28 cellular contexts compared by ENCODE assay signal in the genomic region with DNA sequence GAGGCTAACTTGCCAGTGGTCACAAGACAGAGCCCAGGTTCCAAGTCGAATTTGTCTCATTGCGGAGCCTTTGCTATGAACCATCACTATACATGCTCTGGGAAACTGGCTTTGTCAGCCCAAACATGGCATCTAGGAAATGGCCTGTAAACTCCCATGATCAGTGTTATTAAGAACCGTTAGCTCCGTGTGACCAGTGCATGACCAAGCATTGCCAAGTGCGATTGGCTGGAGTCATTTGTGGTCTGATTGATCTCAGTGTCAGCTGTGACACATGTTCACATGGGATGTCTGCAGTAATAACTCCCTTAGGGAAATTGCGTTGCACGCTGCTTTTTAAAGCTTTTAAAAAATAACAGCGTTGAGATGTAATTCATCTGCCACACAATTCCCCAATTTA. TPM values are rescaled to one million over a fixed set of nuclear protein-coding genes. Genes with fewer than 3 reads are reported as not detected.
"Had no signal": no experiment of that assay in that cellular context is flagged by ENCODE, and none has a peak within 500 bp of the region (broad histone marks: within the 10 kb centered on the region; RNA-seq: fewer than 3 reads in every experiment).

No MANE protein-coding gene starts in this region.

- H3K36me3 Mint-ChIP-seq: activated naive CD8-positive, alpha-beta T cell; naive thymus-derived CD4-positive, alpha-beta T cell had no signal

- H3K9me3 Mint-ChIP-seq: neural crest cell had no signal

- H3K4me1 Mint-ChIP-seq: naive thymus-derived CD4-positive, alpha-beta T cell had no signal

- H3K27me3 ChIP-seq: body of pancreas, pancreas, right atrium auricular region, transverse colon had no signal

- ATAC-seq: body of pancreas; gastroesophageal sphincter; left colon; naive thymus-derived CD4-positive, alpha-beta T cell; pancreas had no signal

- DNase-seq: activated CD4-positive, alpha-beta T cell treated with anti-CD3 and anti-CD28 coated beads for 48 hours; activated CD4-positive, alpha-beta T cell treated with anti-CD3 and anti-CD28 coated beads, Interleukin-2, amount 50 U/mL, for 48 hours; activated CD8-positive, alpha-beta memory T cell treated with anti-CD3 and anti-CD28 coated beads for 24 hours; activated effector memory CD4-positive, alpha-beta T cell treated with Interleukin-2 at 50 U/mL for 16 hours; activated naive CD4-positive, alpha-beta T cell treated with Interleukin-2 at 50 U/mL for 16 hours; anterior cingulate cortex; body of pancreas; dermis blood vessel endothelial cell; effector CD4-positive, alpha-beta T cell; head of caudate nucleus; hippocampal formation; kidney; left colon; mammary epithelial cell; naive thymus-derived CD4-positive, alpha-beta T cell; nucleus accumbens; pancreas; stimulated activated CD4-positive, alpha-beta T cell treated with anti-CD3 and anti-CD28 coated beads, Interleukin-15, amount 100 ng/mL, for 24 hours; stimulated activated CD4-positive, alpha-beta T cell treated with anti-CD3 and anti-CD28 coated beads, Interleukin-2, amount 100 ng/mL, for 24 hours; stimulated activated naive CD4-positive, alpha-beta T cell; transverse colon had no signal

- H3K36me3 ChIP-seq: gastroesophageal sphincter, pancreas, prostate gland, right atrium auricular region, transverse colon had no signal

- H3K27ac ChIP-seq: body of pancreas, gastroesophageal sphincter, pancreas, prostate gland, right atrium auricular region, transverse colon, VCaP had no signal

- H3K4me1 ChIP-seq: body of pancreas, gastroesophageal sphincter, pancreas, prostate gland, right atrium auricular region, transverse colon had no signal

- H3K27ac Mint-ChIP-seq: activated naive CD8-positive, alpha-beta T cell; naive thymus-derived CD4-positive, alpha-beta T cell had no signal

- H3K4me3 Mint-ChIP-seq: activated naive CD8-positive, alpha-beta T cell; naive thymus-derived CD4-positive, alpha-beta T cell; neural crest cell had no signal

- H3K4me3 ChIP-seq: body of pancreas, gastroesophageal sphincter, pancreas, prostate gland, right atrium auricular region, transverse colon had no signal

RNA-seq across cellular contexts. Expression of gene CDH3, which starts 18.6 kb away (rescaled TPM):
- polyA plus RNA-seq: liver had no signal
